Comparison of ENCODE assay signal across 1 cellular context in genomic region chr2:238123991-238124470, GRCh38.
TF ChIP-seq lines count a peak whose summit lies in the region.

No MANE protein-coding gene starts in this region.

TF ChIP-seq in GM23338, 12 proteins besides CTCF, POLR2A, EP300 and RAD21 (continued from another document):
- no peak for TF ChIP-seq REST (IDR thresholded peaks at IDR 0.05; ENCODE audit: unreplicated experiment)
- TF ChIP-seq EZH2 (IDR thresholded peaks at IDR 0.05; ENCODE audit: low read depth, unreplicated experiment) = no peak
- TF ChIP-seq ZNF462 (CRISPR knock-in tag; IDR thresholded peaks at IDR 0.05) = no peak
- no peak for TF ChIP-seq STAT1 (IDR thresholded peaks at IDR 0.05; ENCODE audit: unreplicated experiment)
- no peak for TF ChIP-seq ZNF114 (CRISPR knock-in tag; IDR thresholded peaks at IDR 0.05)
